In the genomic region with DNA sequence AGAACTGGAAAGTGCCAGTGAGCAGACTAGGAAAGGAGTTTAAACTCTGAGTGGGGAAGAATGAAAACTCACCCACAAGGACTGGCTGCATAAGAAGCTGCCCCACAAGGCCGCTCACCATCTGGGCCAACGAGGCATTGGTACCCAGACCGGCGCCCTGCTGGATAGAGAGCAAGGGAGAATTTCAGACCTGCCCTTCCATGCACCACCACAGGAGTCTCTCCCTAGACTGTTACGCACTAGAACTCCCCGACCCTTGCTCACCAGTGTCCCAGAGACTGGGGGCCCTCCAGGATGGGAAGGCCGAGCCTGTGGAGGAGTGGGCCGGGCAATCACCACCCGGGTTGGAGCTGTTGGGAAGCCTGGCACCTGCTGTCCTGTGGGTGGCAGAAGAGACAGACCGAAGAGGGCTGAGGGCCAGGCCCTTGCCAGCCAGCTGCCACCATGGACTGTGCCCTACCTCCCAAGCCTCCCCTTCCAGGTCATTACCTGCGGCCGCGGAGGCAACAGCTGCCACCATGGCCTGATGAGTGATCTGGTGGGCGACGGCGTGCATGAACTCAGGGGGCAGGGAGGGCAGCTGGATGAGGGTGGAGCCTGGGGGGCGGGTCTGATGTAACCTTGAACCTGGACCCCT, we compare ENCODE assay signal across 1 cellular context.
TF ChIP-seq lines count a peak whose summit lies in the region.

No MANE protein-coding gene starts in this region.

TF ChIP-seq in HepG2, 621 proteins besides CTCF, POLR2A, EP300 and RAD21:
- TF ChIP-seq ZNF225 (CRISPR knock-in tag; IDR thresholded peaks at IDR 0.05) (0 out of 2 replicates have a peak, but pooled peaks have one; percentile 35), ZNF687 (CRISPR knock-in tag; IDR thresholded peaks at IDR 0.05) (peak; percentile 43), ZNF224 (CRISPR knock-in tag; IDR thresholded peaks at IDR 0.05) (no peak), ZNF605 (CRISPR knock-in tag; IDR thresholded peaks at IDR 0.05) (0 out of 2 replicates have a peak, but pooled peaks have one; percentile 13), RXRA (CRISPR knock-in tag; IDR thresholded peaks at IDR 0.05) (peak; percentile 17; the same call in 1 of the 2 replicates), RBFOX2 (IDR thresholded peaks at IDR 0.05; ENCODE audit: low read depth, low read length) (peak; percentile 67; the same call in 1 of the 2 replicates), NONO (IDR thresholded peaks at IDR 0.05) (no peak), NONO (CRISPR knock-in tag; conservative IDR thresholded peaks at IDR 0.05) (0 out of 2 replicates have a peak, but pooled peaks have one; percentile 5), GATAD1 (CRISPR knock-in tag; IDR thresholded peaks at IDR 0.05) (no peak), ZNF335 (CRISPR knock-in tag; IDR thresholded peaks at IDR 0.05) (no peak), ATAD3A (CRISPR knock-in tag; IDR thresholded peaks at IDR 0.05) (no peak), CHCHD3 (CRISPR knock-in tag; IDR thresholded peaks at IDR 0.05) (no peak), HNRNPL (IDR thresholded peaks at IDR 0.05; ENCODE audit: low read depth, low read length) (peak; percentile 79; the same call in 1 of the 2 replicates), AGO2 (optimal IDR thresholded peaks at IDR 0.05; ENCODE audit: low read depth, low read length) (peak; percentile 70), ZNF143 (CRISPR knock-in tag; IDR thresholded peaks at IDR 0.05) (no peak), ZNF790 (CRISPR knock-in tag; IDR thresholded peaks at IDR 0.05; ENCODE audit: borderline replicate concordance) (peak; percentile 49; the same call in 1 of the 2 replicates), NFIB (CRISPR knock-in tag; IDR thresholded peaks at IDR 0.05; ENCODE audit: borderline replicate concordance) (0 out of 2 replicates have a peak, but pooled peaks have one; percentile 87), PHF8 (CRISPR knock-in tag; IDR thresholded peaks at IDR 0.05) (no peak), ZNF629 (CRISPR knock-in tag; conservative IDR thresholded peaks at IDR 0.05) (no peak)
